Comparison of ENCODE assay signal across 19 cellular contexts in the genomic region with DNA sequence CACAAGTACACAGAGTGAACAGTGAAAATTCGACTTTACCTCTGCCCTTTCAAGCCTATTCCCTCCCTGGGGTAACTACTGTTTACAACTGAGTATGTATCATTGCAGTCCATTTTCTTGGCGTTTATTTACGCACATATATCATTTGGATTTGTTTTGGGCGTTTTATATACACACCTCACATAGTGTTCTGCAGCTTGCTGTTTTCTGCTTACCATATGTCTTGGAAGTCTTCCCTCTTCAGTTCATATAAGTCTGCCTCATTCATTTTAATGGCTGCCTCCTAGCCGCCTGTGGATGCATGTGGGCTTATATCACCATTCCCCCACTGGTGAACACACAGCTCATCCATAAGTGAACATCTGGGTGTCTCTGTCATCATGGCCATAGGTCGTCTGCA. TPM values are rescaled to one million over a fixed set of nuclear protein-coding genes. Genes with fewer than 3 reads are reported as not detected.
DNase-seq lines count a peak whose midpoint lies in the region; FAIRE-seq and TF ChIP-seq lines count a peak whose summit lies in the region.
"Had no signal": no experiment of that assay in that cellular context is flagged by ENCODE, and none has a peak within 500 bp of the region (broad histone marks: within the 10 kb centered on the region; RNA-seq: fewer than 3 reads in every experiment).

No MANE protein-coding gene starts in this region.

- no peak overlapping the region for H3K4me3 ChIP-seq in HEK293 (ENCODE audit: low read depth, low read length)
- no peak overlapping the region for H3K4me3 ChIP-seq in bronchial epithelial cell (ENCODE audit: low read depth, low read length)
- H3K4me3 ChIP-seq in sigmoid colon: no peak overlapping the region
- H3K4me3 ChIP-seq in esophagus squamous epithelium: no peak overlapping the region
- H3K4me3 ChIP-seq: GM23338, K562 had no signal

- TF ChIP-seq EP300 in sigmoid colon (IDR thresholded peaks at IDR 0.05): no peak

- H3K27ac ChIP-seq in HEK293 (ENCODE audit: extremely low read depth, low read depth, low read length) (no peak overlapping the region), sigmoid colon (no peak overlapping the region), esophagus squamous epithelium (no peak overlapping the region)
- H3K27ac ChIP-seq: C4-2B, HL-60 had no signal

- H3K27me3 ChIP-seq in bronchial epithelial cell (ENCODE audit: control insufficient read depth, insufficient read depth, low read length) (peaks cover 3% of the 10 kb centered on the region), sigmoid colon (no peaks in the 10 kb centered on the region), esophagus squamous epithelium (peaks cover 0 to 6% (median 0%) of the 10 kb centered on the region in 4 donors)

- no peaks in the 10 kb centered on the region for H3K9me3 ChIP-seq in HEK293 (ENCODE audit: control insufficient read depth, insufficient read depth, low read depth, low read length)
- H3K9me3 ChIP-seq in sigmoid colon: no peaks in the 10 kb centered on the region
- H3K9me3 ChIP-seq in esophagus squamous epithelium: no peaks in the 10 kb centered on the region

- DNase-seq in bronchial epithelial cell (ENCODE audit: low read depth) (no peak), sigmoid colon (peak; percentile 10), ACHN (no peak), esophagus squamous epithelium (lab: John Stamatoyannopoulos, UW) (no peak), GM12891 (ENCODE audit: insufficient read length, low spot score) (no peak)
- DNase-seq: AML-193; CD4-positive, alpha-beta T cell; DMS153; DMS79 treated with DMSO at 0.1 percent for 48 hours; GF-D8; HCEC 1CT; HFFc6 had no signal

- no peaks in the 10 kb centered on the region for H3K9me3 Mint-ChIP-seq in nephron
- H3K9me3 Mint-ChIP-seq: CD4-positive, alpha-beta T cell; GM23338; HFFc6 had no signal

- H3K27me3 Mint-ChIP-seq in nephron (ENCODE audit: low read depth): peaks cover 4% of the 10 kb centered on the region

- WGBS in sigmoid colon, 2 donors: 44 to 71% methylated on average over 6 of the region's 6 CpGs
- WGBS in esophagus squamous epithelium, 2 donors: 58 to 64% methylated on average over 6 of the region's 6 CpGs

- H3K4me1 Mint-ChIP-seq in nephron: peaks cover 41% of the 10 kb centered on the region
- H3K4me1 Mint-ChIP-seq: GM23338 had no signal

- TF ChIP-seq POLR2A in sigmoid colon (IDR thresholded peaks at IDR 0.05) (no peak), esophagus squamous epithelium (IDR thresholded peaks at IDR 0.05) (no peak), GM12891 (IDR thresholded peaks at IDR 0.05; ENCODE audit: low read depth, low read length) (no peak)

- H3K36me3 ChIP-seq in HEK293 (ENCODE audit: control insufficient read depth in 2 of 2, insufficient read depth in 1 of 2, low read length in 2 of 2): no peaks in the 10 kb centered on the region
- no peaks in the 10 kb centered on the region for H3K36me3 ChIP-seq in bronchial epithelial cell (ENCODE audit: control insufficient read depth, insufficient read depth, low read length)
- no peaks in the 10 kb centered on the region for H3K36me3 ChIP-seq in sigmoid colon
- no peaks in the 10 kb centered on the region for H3K36me3 ChIP-seq in esophagus squamous epithelium

- H3K27ac Mint-ChIP-seq in nephron: peak overlapping the region; percentile 44 to 75 (median 65)
- H3K27ac Mint-ChIP-seq: CD4-positive, alpha-beta T cell; GM23338; HFFc6 had no signal

- TF ChIP-seq CTCF in HEK293 (tag by site-specific recombination; IDR thresholded peaks at IDR 0.05) (no peak), bronchial epithelial cell (IDR thresholded peaks at IDR 0.05; ENCODE audit: insufficient read depth, low read length, severe bottlenecking) (no peak), nephron (IDR thresholded peaks at IDR 0.05; ENCODE audit: unreplicated experiment in 3 of 3) (no peak), sigmoid colon (IDR thresholded peaks at IDR 0.05) (no peak), esophagus squamous epithelium (IDR thresholded peaks at IDR 0.05) (no peak)

- FAIRE-seq in bronchial epithelial cell (lab: Jason Lieb, UNC) (peak; percentile 58), GM12891 (lab: Jason Lieb, UNC) (no peak)
- FAIRE-seq: H54, K562 had no signal

- CTCF ChIA-PET in HEK293 (lab: Yijun Ruan, JAX): interaction anchor here (3.4 kb wide), 1 partner anchor 17 kb away, joined by 12 read pairs; no protein-coding TSS in a partner anchor

- intact Hi-C loops in sigmoid colon (cut with DNase I): no loop called here
- intact Hi-C loops in esophagus squamous epithelium (cut with DNase I): no loop called here

- POLR2A ChIA-PET in HEK293 (lab: Yijun Ruan, JAX): no interaction called here

- H3K36me3 Mint-ChIP-seq in nephron (ENCODE audit: low read depth): no peaks in the 10 kb centered on the region

- in situ Hi-C loops in ACHN (cut with HindIII; ENCODE audit: low pct_ligation_motif_present, low pct_unique_long_range_greater_than_20kb, low sequenced_read_pairs): no loop called here

- H3K4me1 ChIP-seq in HEK293 (ENCODE audit: control insufficient read depth, insufficient read depth, low read length): peaks cover 9% of the 10 kb centered on the region; the same call in 1 of the 2 replicates
- peaks cover 0 to 3% (median 0%) of the 10 kb centered on the region in 4 donors for H3K4me1 ChIP-seq in sigmoid colon
- H3K4me1 ChIP-seq in esophagus squamous epithelium: peaks cover 0 to 10% (median 6%) of the 10 kb centered on the region in 3 donors

- peak overlapping the region in 1 of 3 experiments; percentile 31 for H3K4me3 Mint-ChIP-seq in nephron
- H3K4me3 Mint-ChIP-seq: CD4-positive, alpha-beta T cell; GM23338; HFFc6 had no signal

TF ChIP-seq in HEK293, 187 proteins besides CTCF, POLR2A, EP300 and RAD21:
- TF ChIP-seq ZFP69B (tag by site-specific recombination; IDR thresholded peaks at IDR 0.05) (no peak), ZBTB17 (tag by site-specific recombination; IDR thresholded peaks at IDR 0.05) (0 out of 2 replicates have a peak, but pooled peaks have one; percentile 16)

TF ChIP-seq in GM12891, 5 proteins besides CTCF, POLR2A, EP300 and RAD21:
- TF ChIP-seq SPI1 (IDR thresholded peaks at IDR 0.05; ENCODE audit: low read depth, low read length) (no peak), TAF1 (IDR thresholded peaks at IDR 0.05; ENCODE audit: low read depth, low read length) (no peak), POU2F2 (IDR thresholded peaks at IDR 0.05; ENCODE audit: low read depth, low read length) (no peak), PAX5 (IDR thresholded peaks at IDR 0.05; ENCODE audit: insufficient read depth, low read length, severe bottlenecking) (no peak), POLR2AphosphoS5 (IDR thresholded peaks at IDR 0.05; ENCODE audit: low read depth, low read length) (no peak)

RNA-seq across cellular contexts. Expression of a gene that starts 41.6 kb away (rescaled TPM):
- under 0.01 TPM in 1 of 2 replicates, not detected in the other for total RNA-seq in bronchial epithelial cell
- 1 to 10 TPM; 2.9 to 5.7 (median 5.0) TPM for total RNA-seq in sigmoid colon
- polyA plus RNA-seq in sigmoid colon: 1 to 10 TPM in 2 of 3 donors, under 1 TPM in 1; 0.69 to 1.9 (median 1.8) TPM
- total RNA-seq in esophagus squamous epithelium: 1 to 10 TPM in 2 of 4 donors, not detected in 2; 2.0 to 3.8 TPM
- polyA plus RNA-seq in GM12891 (2012; ENCODE audit: low read depth, missing spikeins): 0.03 TPM
- total RNA-seq: CD4-positive, alpha-beta T cell; K562 had no signal
- polyA plus RNA-seq: K562 had no signal
